18 cellular contexts compared by ENCODE assay signal in genomic region chr7:78479348-78479747, GRCh38.
A peak's percentile ranks its signal among the peaks of the same experiment; 100 is the strongest.
DNase-seq lines count a peak whose midpoint lies in the region; ATAC-seq, FAIRE-seq and TF ChIP-seq lines count a peak whose summit lies in the region.
"Had no signal": no experiment of that assay in that cellular context is flagged by ENCODE, and none has a peak within 500 bp of the region (broad histone marks: within the 10 kb centered on the region; RNA-seq: fewer than 3 reads in every experiment).

No MANE protein-coding gene starts in this region.

- ATAC-seq in GM18505 (IDR thresholded peaks at IDR 0.05; ENCODE audit: unreplicated experiment) (no peak), HG03469 (IDR thresholded peaks at IDR 0.05; ENCODE audit: unreplicated experiment) (no peak)

- H3K4me2 ChIP-seq in astrocyte (ENCODE audit: low read length) = no peak overlapping the region

- peaks cover 5% of the 10 kb centered on the region for H3K4me1 Mint-ChIP-seq in astrocyte (ENCODE audit: low read depth, unreplicated experiment)

- H4K20me1 ChIP-seq in astrocyte (ENCODE audit: insufficient read depth, low read length) = no peaks in the 10 kb centered on the region

- H2AFZ ChIP-seq in astrocyte (ENCODE audit: low read depth, low read length) = no peak overlapping the region

- H3K9me3 ChIP-seq in cardiac muscle cell (ENCODE audit: low read depth) = no peaks in the 10 kb centered on the region
- no peaks in the 10 kb centered on the region for H3K9me3 ChIP-seq in astrocyte (ENCODE audit: insufficient read depth, low read depth, low read length)
- no peaks in the 10 kb centered on the region for H3K9me3 ChIP-seq in tibial artery
- H3K9me3 ChIP-seq: SJSA1 had no signal

- H3K79me2 ChIP-seq in astrocyte (ENCODE audit: insufficient read depth, low read length) = no peaks in the 10 kb centered on the region

- FAIRE-seq in astrocyte (lab: Jason Lieb, UNC) = no peak
- FAIRE-seq: A204.1, GM12892, H54 had no signal

- no peak overlapping the region for H3K4me3 Mint-ChIP-seq in astrocyte (ENCODE audit: unreplicated experiment)

- H3K36me3 Mint-ChIP-seq in astrocyte (ENCODE audit: low read depth, unreplicated experiment) = no peaks in the 10 kb centered on the region

- peak overlapping the region; percentile 21 for H3K27ac Mint-ChIP-seq in astrocyte (ENCODE audit: unreplicated experiment)

- DNase-seq in cardiac muscle cell (ENCODE audit: low read depth in 1 of 2, low spot score in 1 of 2) (peak in 1 of 2 donors; percentile 69), cardiac septum (ENCODE audit: low spot score) (no peak), astrocyte (ENCODE audit: low read depth) (peak; percentile 68), fibroblast of peridontal ligament (ENCODE audit: extremely low read depth) (peak; percentile 81), tibial artery (no peak), T1000 (lab: John Stamatoyannopoulos, UW) (no peak)
- DNase-seq: COR-L47, Karpas-422, NCI-H1930, NCI-H2171 treated with DMSO at 0.1 percent for 48 hours, NCI-H748 treated with DMSO at 0.1 percent for 48 hours, RPMI8226 had no signal

- H3K4me1 ChIP-seq in cardiac muscle cell (ENCODE audit: low read depth) (peaks cover 22% of the 10 kb centered on the region), astrocyte (ENCODE audit: insufficient read depth, low read length) (no peaks in the 10 kb centered on the region), tibial artery (peaks cover 0 to 66% (median 10%) of the 10 kb centered on the region in 4 donors)
- H3K4me1 ChIP-seq: SJSA1 had no signal

- H3K27ac ChIP-seq in cardiac muscle cell = peak overlapping the region; percentile 83
- no peak overlapping the region for H3K27ac ChIP-seq in astrocyte (ENCODE audit: low read depth, low read length)
- H3K27ac ChIP-seq in tibial artery = peak overlapping the region; percentile 48 to 76
- H3K27ac ChIP-seq: SJSA1 had no signal

- no peaks in the 10 kb centered on the region for H3K9me3 Mint-ChIP-seq in astrocyte (ENCODE audit: unreplicated experiment)

- TF ChIP-seq POLR2A in GM18505 (IDR thresholded peaks at IDR 0.05; ENCODE audit: borderline replicate concordance, extremely low read depth, insufficient read depth, insufficient read length) = no peak

- no peaks in the 10 kb centered on the region for H3K27me3 ChIP-seq in cardiac muscle cell
- no peaks in the 10 kb centered on the region for H3K27me3 ChIP-seq in astrocyte (ENCODE audit: insufficient read depth, low read length)
- H3K27me3 ChIP-seq in tibial artery = no peaks in the 10 kb centered on the region
- H3K27me3 ChIP-seq: SJSA1 had no signal

- H3K36me3 ChIP-seq in cardiac muscle cell (no peaks in the 10 kb centered on the region), astrocyte (ENCODE audit: insufficient read depth, low read length) (no peaks in the 10 kb centered on the region), tibial artery (no peaks in the 10 kb centered on the region)
- H3K36me3 ChIP-seq: SJSA1 had no signal

- H3K4me3 ChIP-seq in cardiac muscle cell (no peak overlapping the region), astrocyte (ENCODE audit: insufficient read depth, low read depth, low read length) (no peak overlapping the region), tibial artery (peak overlapping the region in 1 of 2 donors; percentile 3)
- H3K4me3 ChIP-seq: SJSA1 had no signal

- TF ChIP-seq CTCF in cardiac muscle cell (IDR thresholded peaks at IDR 0.05; ENCODE audit: low read depth, low read length) (no peak), astrocyte (IDR thresholded peaks at IDR 0.05; ENCODE audit: insufficient read depth, low read depth, low read length) (no peak), tibial artery (IDR thresholded peaks at IDR 0.05) (no peak)

- no peaks in the 10 kb centered on the region for H3K27me3 Mint-ChIP-seq in astrocyte (ENCODE audit: low read depth, unreplicated experiment)

- intact Hi-C loops in cardiac septum (cut with DNase I) (no loop called here), tibial artery (cut with DNase I; ENCODE audit: low total_unique reads) (no loop called here)

- H3K9ac ChIP-seq in astrocyte (ENCODE audit: low read length) = no peak overlapping the region

Comparison
In these comparisons a context has a peak if more than half of its experiments do, and no peak if none do; other contexts are left out.
1. DNase-seq: peak in astrocyte (single experiment) and fibroblast of peridontal ligament (single experiment); none in cardiac septum (single experiment), tibial artery (0 of 2) and T1000 (single experiment).